15 cellular contexts compared by ENCODE assay signal in the genomic region with DNA sequence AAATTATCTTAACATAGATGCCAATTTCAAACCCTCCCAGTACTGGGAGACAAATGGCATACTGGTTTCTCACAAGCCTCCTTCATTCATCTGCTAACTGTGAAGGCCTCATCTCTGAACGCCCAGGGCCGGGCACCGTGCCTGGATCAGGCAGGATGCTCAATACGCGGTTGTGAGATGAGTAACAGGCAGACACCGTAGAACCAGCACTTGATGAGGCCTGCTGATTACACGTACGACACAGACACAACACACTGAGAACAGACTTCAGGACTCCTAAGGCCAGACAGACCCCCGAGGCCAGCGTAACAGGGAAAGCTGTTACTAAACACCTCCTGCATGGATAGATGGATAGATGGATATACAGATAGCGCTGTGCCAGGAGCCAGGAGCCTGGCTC.
DNase-seq lines count a peak whose midpoint lies in the region; ATAC-seq and TF ChIP-seq lines count a peak whose summit lies in the region.
"Had no signal": no experiment of that assay in that cellular context is flagged by ENCODE, and none has a peak within 500 bp of the region (broad histone marks: within the 10 kb centered on the region; RNA-seq: fewer than 3 reads in every experiment).

No MANE protein-coding gene starts in this region.

- H2AFZ ChIP-seq in smooth muscle cell (ENCODE audit: low read depth), result no peak overlapping the region

- H4K20me1 ChIP-seq in smooth muscle cell (ENCODE audit: low read depth), result peaks cover 31% of the 10 kb centered on the region

- WGBS in smooth muscle cell (ENCODE audit: low lambda C conversion rate), result 62% methylated on average over 11 of the region's 11 CpGs

- no peaks in the 10 kb centered on the region for H3K36me3 Mint-ChIP-seq in activated naive CD8-positive, alpha-beta T cell treated with anti-CD3 and anti-CD28 coated beads, Interleukin-2, amount 50 U/mL, for 24 hours (ENCODE audit: low read depth)
- H3K36me3 Mint-ChIP-seq in activated naive CD8-positive, alpha-beta T cell treated with anti-CD3 and anti-CD28 coated beads for 36 hours, result peaks cover 13% of the 10 kb centered on the region

- H3K27me3 Mint-ChIP-seq in activated naive CD8-positive, alpha-beta T cell treated with anti-CD3 and anti-CD28 coated beads, Interleukin-2, amount 50 U/mL, for 24 hours, result no peaks in the 10 kb centered on the region
- H3K27me3 Mint-ChIP-seq in activated naive CD8-positive, alpha-beta T cell treated with anti-CD3 and anti-CD28 coated beads for 36 hours, result no peaks in the 10 kb centered on the region

- no peak overlapping the region for H3K4me2 ChIP-seq in smooth muscle cell

- H3K4me1 Mint-ChIP-seq in activated naive CD8-positive, alpha-beta T cell treated with anti-CD3 and anti-CD28 coated beads, Interleukin-2, amount 50 U/mL, for 24 hours, result peaks cover 26% of the 10 kb centered on the region
- H3K4me1 Mint-ChIP-seq in activated naive CD8-positive, alpha-beta T cell treated with anti-CD3 and anti-CD28 coated beads for 36 hours, result peaks cover 17% of the 10 kb centered on the region
- H3K4me1 Mint-ChIP-seq: B cell had no signal

- no peak overlapping the region for H3K4me3 Mint-ChIP-seq in activated naive CD8-positive, alpha-beta T cell treated with anti-CD3 and anti-CD28 coated beads, Interleukin-2, amount 50 U/mL, for 24 hours
- no peak overlapping the region for H3K4me3 Mint-ChIP-seq in activated naive CD8-positive, alpha-beta T cell treated with anti-CD3 and anti-CD28 coated beads for 36 hours
- H3K4me3 Mint-ChIP-seq: B cell had no signal

- no peak for TF ChIP-seq CTCF in smooth muscle cell (IDR thresholded peaks at IDR 0.05; ENCODE audit: borderline replicate concordance, insufficient read depth, poor library complexity, severe bottlenecking)

- H3F3A ChIP-seq in smooth muscle cell (ENCODE audit: low read depth), result peaks cover 19% of the 10 kb centered on the region

- peak overlapping the region; percentile 37 for H3K27ac ChIP-seq in smooth muscle cell (ENCODE audit: low read depth)
- H3K27ac ChIP-seq: gastrocnemius medialis, pancreas had no signal

- no peak for ATAC-seq in activated naive CD8-positive, alpha-beta T cell treated with anti-CD3 and anti-CD28 coated beads, Interleukin-2, amount 50 U/mL, for 24 hours
- ATAC-seq in GM19023 (IDR thresholded peaks at IDR 0.05; ENCODE audit: unreplicated experiment), result no peak
- ATAC-seq: gastrocnemius medialis, pancreas had no signal

- peaks cover 15% of the 10 kb centered on the region for H3K4me1 ChIP-seq in smooth muscle cell (ENCODE audit: low read depth)
- H3K4me1 ChIP-seq: pancreas had no signal

- no peaks in the 10 kb centered on the region for H3K27me3 ChIP-seq in MG63
- no peaks in the 10 kb centered on the region for H3K27me3 ChIP-seq in smooth muscle cell (ENCODE audit: low read depth)
- H3K27me3 ChIP-seq in H7 (ENCODE audit: control insufficient read depth, insufficient read depth, low read length), result no peaks in the 10 kb centered on the region
- H3K27me3 ChIP-seq: gastrocnemius medialis, pancreas, tibial artery had no signal

- H3K4me3 ChIP-seq in MG63 (no peak overlapping the region), smooth muscle cell (no peak overlapping the region), H7 (ENCODE audit: insufficient read depth, low read depth, low read length) (no peak overlapping the region)
- H3K4me3 ChIP-seq: gastrocnemius medialis, pancreas, tibial artery had no signal

- no peaks in the 10 kb centered on the region for H3K79me2 ChIP-seq in smooth muscle cell (ENCODE audit: low read depth)

- H3K27ac Mint-ChIP-seq in activated naive CD8-positive, alpha-beta T cell treated with anti-CD3 and anti-CD28 coated beads, Interleukin-2, amount 50 U/mL, for 24 hours, result peak overlapping the region; percentile 23
- H3K27ac Mint-ChIP-seq in activated naive CD8-positive, alpha-beta T cell treated with anti-CD3 and anti-CD28 coated beads for 36 hours, result no peak overlapping the region
- H3K27ac Mint-ChIP-seq: B cell had no signal

- H3K9ac ChIP-seq in smooth muscle cell (ENCODE audit: low read depth), result no peak overlapping the region

- peaks cover 27% of the 10 kb centered on the region for H3K36me3 ChIP-seq in MG63
- H3K36me3 ChIP-seq in smooth muscle cell (ENCODE audit: low read depth), result peaks cover 5% of the 10 kb centered on the region
- H3K36me3 ChIP-seq in H7 (replicated peaks; ENCODE audit: control insufficient read depth, insufficient read depth, low read length), result peaks cover 2% of the 10 kb centered on the region

- no peaks in the 10 kb centered on the region for H3K9me3 Mint-ChIP-seq in activated naive CD8-positive, alpha-beta T cell treated with anti-CD3 and anti-CD28 coated beads, Interleukin-2, amount 50 U/mL, for 24 hours
- H3K9me3 Mint-ChIP-seq in activated naive CD8-positive, alpha-beta T cell treated with anti-CD3 and anti-CD28 coated beads for 36 hours, result no peaks in the 10 kb centered on the region

- H3K9me3 ChIP-seq in MG63 (no peaks in the 10 kb centered on the region), smooth muscle cell (replicated peaks; ENCODE audit: low read depth) (no peaks in the 10 kb centered on the region)
- H3K9me3 ChIP-seq: gastrocnemius medialis, pancreas, tibial artery had no signal

- DNase-seq in activated naive CD8-positive, alpha-beta T cell treated with anti-CD3 and anti-CD28 coated beads, Interleukin-2, amount 50 U/mL, for 24 hours, result no peak
- DNase-seq in activated naive CD8-positive, alpha-beta T cell treated with anti-CD3 and anti-CD28 coated beads for 36 hours, result no peak
- DNase-seq in MG63 (peak; percentile 10), dermis blood vessel endothelial cell (peak; percentile 94), smooth muscle cell (lab: John Stamatoyannopoulos, UW; ENCODE audit: unreplicated experiment) (no peak), H7 (no peak), ureter (ENCODE audit: low spot score) (no peak)
- DNase-seq: effector CD8-positive, alpha-beta T cell; gastrocnemius medialis; NCI-H82; pancreas; SHP77 treated with DMSO at 0.1 percent for 48 hours had no signal

Comparison
In these comparisons a context has a peak if more than half of its experiments do, and no peak if none do; other contexts are left out.
1. DNase-seq: peak in MG63 (single experiment) and dermis blood vessel endothelial cell (single experiment); none in activated naive CD8-positive, alpha-beta T cell treated with anti-CD3 and anti-CD28 coated beads, Interleukin-2, amount 50 U/mL, for 24 hours (single experiment), activated naive CD8-positive, alpha-beta T cell treated with anti-CD3 and anti-CD28 coated beads for 36 hours (single experiment), smooth muscle cell (single experiment), H7 (single experiment) and ureter (single experiment).